8 cellular contexts compared by ENCODE assay signal in genomic region chr12:124687695-124688301, GRCh38.
DNase-seq lines count a peak whose midpoint lies in the region; ATAC-seq lines count a peak whose summit lies in the region.

No MANE protein-coding gene starts in this region.

- peak; percentile 52 for ATAC-seq in GM18907 (IDR thresholded peaks at IDR 0.05; ENCODE audit: unreplicated experiment)
- no peak for ATAC-seq in GM18870 (IDR thresholded peaks at IDR 0.05; ENCODE audit: unreplicated experiment)
- no peak for ATAC-seq in esophagus mucosa

- in situ Hi-C loops in G401 (cut with HindIII; ENCODE audit: low sequenced_read_pairs) = loop anchor here (10.0 kb wide), 1 partner anchor 47 kb away; no protein-coding TSS in a partner anchor

- peak; percentile 78 for DNase-seq in RPMI8226
- DNase-seq in fibroblast of peridontal ligament (ENCODE audit: extremely low read depth) = peak; percentile 58
- DNase-seq in posterior cingulate gyrus = peak in 9 of 10 donors; percentile 37 to 92 (median 64)
- no peak for DNase-seq in G401 (ENCODE audit: low spot score)
- DNase-seq in stimulated activated naive CD4-positive, alpha-beta T cell treated with Interleukin-2 at 50 U/mL for 16 hours (lab: John Stamatoyannopoulos, UW) = no peak

- intact Hi-C loops in posterior cingulate gyrus (cut with DNase I) = no loop called here

Comparison
In these comparisons a context has a peak if more than half of its experiments do, and no peak if none do; other contexts are left out.
1. DNase-seq: peak in RPMI8226 (single experiment), fibroblast of peridontal ligament (single experiment) and posterior cingulate gyrus (9 of 10); none in G401 (single experiment) and stimulated activated naive CD4-positive, alpha-beta T cell treated with Interleukin-2 at 50 U/mL for 16 hours (single experiment).